Comparison of ENCODE assay signal across 1 cellular context in the genomic region with DNA sequence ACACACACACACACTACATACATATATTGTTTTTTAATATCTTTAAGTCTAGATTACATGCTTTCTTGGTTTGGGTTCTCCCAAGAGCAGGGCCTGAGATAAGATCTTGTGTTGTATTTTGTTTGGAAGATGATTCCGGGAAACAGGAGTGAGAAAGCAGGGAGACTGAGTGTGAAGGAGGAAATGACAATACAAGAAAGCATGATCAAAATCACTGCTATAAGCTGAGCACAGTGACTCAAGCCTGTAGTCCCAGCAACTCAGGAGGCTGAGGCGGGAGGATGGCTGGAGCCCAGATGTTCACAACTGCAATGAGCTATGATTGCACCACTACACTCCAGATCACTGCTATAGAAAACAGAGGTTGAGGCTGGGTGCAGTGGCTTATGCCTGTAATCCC.
A peak's percentile ranks its signal among the peaks of the same experiment; 100 is the strongest.
TF ChIP-seq lines count a peak whose summit lies in the region.

No MANE protein-coding gene starts in this region.

TF ChIP-seq in K562, 482 proteins besides CTCF, POLR2A, EP300 and RAD21 (continued from another document):
- TF ChIP-seq TAF7 (tag; IDR thresholded peaks at IDR 0.05) (no peak), EHMT2 (IDR thresholded peaks at IDR 0.05) (no peak), SOX6 (IDR thresholded peaks at IDR 0.05) (peak; percentile 30; the same call in 1 of the 2 replicates), TBP (optimal IDR thresholded peaks at IDR 0.05; ENCODE audit: low read depth, low read length) (no peak), ZNF644 (tag; IDR thresholded peaks at IDR 0.05; ENCODE audit: low read depth) (no peak), NFXL1 (CRISPR knock-in tag; IDR thresholded peaks at IDR 0.05) (no peak)
- TF ChIP-seq, protein P1, sequence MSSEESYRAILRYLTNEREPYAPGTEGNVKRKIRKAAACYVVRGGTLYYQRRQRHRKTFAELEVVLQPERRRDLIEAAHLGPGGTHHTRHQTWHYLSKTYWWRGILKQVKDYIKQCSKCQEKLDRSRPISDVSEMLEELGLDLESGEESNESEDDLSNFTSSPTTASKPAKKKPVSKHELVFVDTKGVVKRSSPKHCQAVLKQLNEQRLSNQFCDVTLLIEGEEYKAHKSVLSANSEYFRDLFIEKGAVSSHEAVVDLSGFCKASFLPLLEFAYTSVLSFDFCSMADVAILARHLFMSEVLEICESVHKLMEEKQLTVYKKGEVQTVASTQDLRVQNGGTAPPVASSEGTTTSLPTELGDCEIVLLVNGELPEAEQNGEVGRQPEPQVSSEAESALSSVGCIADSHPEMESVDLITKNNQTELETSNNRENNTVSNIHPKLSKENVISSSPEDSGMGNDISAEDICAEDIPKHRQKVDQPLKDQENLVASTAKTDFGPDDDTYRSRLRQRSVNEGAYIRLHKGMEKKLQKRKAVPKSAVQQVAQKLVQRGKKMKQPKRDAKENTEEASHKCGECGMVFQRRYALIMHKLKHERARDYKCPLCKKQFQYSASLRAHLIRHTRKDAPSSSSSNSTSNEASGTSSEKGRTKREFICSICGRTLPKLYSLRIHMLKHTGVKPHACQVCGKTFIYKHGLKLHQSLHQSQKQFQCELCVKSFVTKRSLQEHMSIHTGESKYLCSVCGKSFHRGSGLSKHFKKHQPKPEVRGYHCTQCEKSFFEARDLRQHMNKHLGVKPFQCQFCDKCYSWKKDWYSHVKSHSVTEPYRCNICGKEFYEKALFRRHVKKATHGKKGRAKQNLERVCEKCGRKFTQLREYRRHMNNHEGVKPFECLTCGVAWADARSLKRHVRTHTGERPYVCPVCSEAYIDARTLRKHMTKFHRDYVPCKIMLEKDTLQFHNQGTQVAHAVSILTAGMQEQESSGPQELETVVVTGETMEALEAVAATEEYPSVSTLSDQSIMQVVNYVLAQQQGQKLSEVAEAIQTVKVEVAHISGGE (CRISPR knock-in tag; IDR thresholded peaks at IDR 0.05), result no peak
- TF ChIP-seq, protein P2, sequence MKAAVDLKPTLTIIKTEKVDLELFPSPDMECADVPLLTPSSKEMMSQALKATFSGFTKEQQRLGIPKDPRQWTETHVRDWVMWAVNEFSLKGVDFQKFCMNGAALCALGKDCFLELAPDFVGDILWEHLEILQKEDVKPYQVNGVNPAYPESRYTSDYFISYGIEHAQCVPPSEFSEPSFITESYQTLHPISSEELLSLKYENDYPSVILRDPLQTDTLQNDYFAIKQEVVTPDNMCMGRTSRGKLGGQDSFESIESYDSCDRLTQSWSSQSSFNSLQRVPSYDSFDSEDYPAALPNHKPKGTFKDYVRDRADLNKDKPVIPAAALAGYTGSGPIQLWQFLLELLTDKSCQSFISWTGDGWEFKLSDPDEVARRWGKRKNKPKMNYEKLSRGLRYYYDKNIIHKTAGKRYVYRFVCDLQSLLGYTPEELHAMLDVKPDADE (conservative IDR thresholded peaks at IDR 0.05; ENCODE audit: control insufficient read depth, low read depth, low read length), result no peak
